ENCODE assay signal across 30 cellular contexts in the genomic region with DNA sequence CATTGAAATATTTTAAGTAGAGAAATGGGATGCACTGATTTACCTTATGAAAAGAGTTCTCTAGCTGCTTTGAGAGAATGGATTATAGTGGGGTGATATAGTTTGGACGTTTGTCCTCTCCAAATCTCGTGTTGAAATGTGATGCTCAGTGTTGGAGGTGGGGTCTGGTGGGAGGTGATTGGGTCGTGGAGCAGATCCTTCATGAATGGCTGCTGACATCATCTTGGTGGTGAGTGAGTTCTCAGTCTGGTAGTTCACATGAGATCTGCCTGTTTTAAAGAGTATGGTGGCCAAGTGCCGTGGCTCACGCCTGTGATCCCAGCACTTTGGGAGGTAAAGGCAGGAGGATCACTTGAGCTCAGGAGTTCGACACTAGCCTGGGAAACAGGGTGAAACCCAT.
"Had no signal": no experiment of that assay in that cellular context is flagged by ENCODE, and none has a peak within 500 bp of the region (broad histone marks: within the 10 kb centered on the region; RNA-seq: fewer than 3 reads in every experiment).

No MANE protein-coding gene starts in this region.

- H3K4me3 Mint-ChIP-seq: activated naive CD4-positive, alpha-beta T cell treated with anti-CD3 and anti-CD28 coated beads for 36 hours; activated naive CD8-positive, alpha-beta T cell treated with anti-CD3 and anti-CD28 coated beads for 36 hours; activated T-helper 1 cell treated with anti-CD3 and anti-CD28 coated beads, Interleukin-12 subunit alpha, Interleukin-12 subunit beta, Interleukin-2, Interleukin-4 antibody, amounts not matched to agents 30 ng/mL and 10 ng/mL and 1 ng/mL, durations not matched to agents 14 hours and 24 hours and 36 hours; brain; effector memory CD8-positive, alpha-beta T cell; mesothelial cell of epicardium; naive B cell; T-cell; T-helper 2 cell treated with Interferon-gamma antibody and Interleukin-4, amounts not matched to agents 5 μg/mL and 100 μg/mL, for 36 hours had no signal

- H3K9me3 Mint-ChIP-seq: effector memory CD8-positive, alpha-beta T cell; T-helper 2 cell treated with Interferon-gamma antibody and Interleukin-4, amounts not matched to agents 5 μg/mL and 100 μg/mL, for 36 hours had no signal

- H3K4me1 ChIP-seq: adrenal gland, psoas muscle, vagina had no signal

- H3K4me1 Mint-ChIP-seq: activated naive CD8-positive, alpha-beta T cell treated with anti-CD3 and anti-CD28 coated beads for 36 hours; naive B cell had no signal

- ATAC-seq: effector memory CD8-positive, alpha-beta T cell; left cardiac atrium; psoas muscle; T-cell had no signal

- H3K4me3 ChIP-seq: adrenal gland, psoas muscle, thoracic aorta, vagina had no signal

- DNase-seq: activated CD4-positive, alpha-beta T cell treated with anti-CD3 and anti-CD28 coated beads for 48 hours; activated CD4-positive, alpha-beta T cell treated with anti-CD3 and anti-CD28 coated beads, Interleukin-2, amount 50 U/mL, for 48 hours; activated CD8-positive, alpha-beta memory T cell treated with anti-CD3 and anti-CD28 coated beads, Interleukin-2, amount 50 U/mL, for 4 hours; activated effector memory CD4-positive, alpha-beta T cell treated with anti-CD3 and anti-CD28 coated beads, Interleukin-2, amount 50 U/mL, for 16 hours; activated naive CD4-positive, alpha-beta T cell treated with anti-CD3 and anti-CD28 coated beads for 36 hours; activated naive CD8-positive, alpha-beta T cell treated with anti-CD3 and anti-CD28 coated beads for 36 hours; activated T-cell treated with anti-CD3 and anti-CD28 coated beads, Interleukin-2, amount 50 U/mL, for 1 hour; adrenal gland; aorta; caudate nucleus; cortex of kidney; effector memory CD8-positive, alpha-beta T cell; foreskin melanocyte; left cardiac atrium; naive B cell; nucleus accumbens; psoas muscle; stimulated activated CD4-positive, alpha-beta T cell treated with anti-CD3 and anti-CD28 coated beads, Interleukin-2, amount 100 ng/mL, for 48 hours; stimulated activated naive CD4-positive, alpha-beta T cell treated with Interleukin-2 at 50 U/mL for 16 hours; T-cell; trophoblast cell had no signal

- FAIRE-seq: endothelial cell of umbilical vein, islet of Langerhans had no signal

- H3K9me3 ChIP-seq: adrenal gland, psoas muscle, thoracic aorta, vagina had no signal

- H3K9ac ChIP-seq: parathyroid adenoma had no signal

- H3K36me3 Mint-ChIP-seq: brain, mesothelial cell of epicardium had no signal

- H3K27me3 ChIP-seq: vagina had no signal

- H3K27ac Mint-ChIP-seq: activated naive CD4-positive, alpha-beta T cell treated with anti-CD3 and anti-CD28 coated beads for 36 hours; activated naive CD8-positive, alpha-beta T cell treated with anti-CD3 and anti-CD28 coated beads for 36 hours; activated T-helper 1 cell treated with anti-CD3 and anti-CD28 coated beads, Interleukin-12 subunit alpha, Interleukin-12 subunit beta, Interleukin-2, Interleukin-4 antibody, amounts not matched to agents 30 ng/mL and 10 ng/mL and 1 ng/mL, durations not matched to agents 14 hours and 24 hours and 36 hours; mesothelial cell of epicardium; T-cell; T-helper 2 cell treated with Interferon-gamma antibody and Interleukin-4, amounts not matched to agents 5 μg/mL and 100 μg/mL, for 36 hours had no signal

- H3K36me3 ChIP-seq: adrenal gland, thoracic aorta, vagina had no signal

- H3K27ac ChIP-seq: adrenal gland, parathyroid adenoma, psoas muscle, thoracic aorta, vagina had no signal
